In genomic region chr2:230418341-230419016, GRCh38 we compare ENCODE assay signal across 9 cellular contexts. TPM values are rescaled to one million over a fixed set of nuclear protein-coding genes. Genes with fewer than 3 reads are reported as not detected.
A peak's percentile ranks its signal among the peaks of the same experiment; 100 is the strongest.
DNase-seq lines count a peak whose midpoint lies in the region; ATAC-seq and TF ChIP-seq lines count a peak whose summit lies in the region.
"Had no signal": no experiment of that assay in that cellular context is flagged by ENCODE, and none has a peak within 500 bp of the region (broad histone marks: within the 10 kb centered on the region; RNA-seq: fewer than 3 reads in every experiment).

No MANE protein-coding gene starts in this region.

- no peak for TF ChIP-seq CTCF in right atrium auricular region (IDR thresholded peaks at IDR 0.05)

- H3K27me3 Mint-ChIP-seq in activated naive CD4-positive, alpha-beta T cell treated with anti-CD3 and anti-CD28 coated beads, Interleukin-2, amount 50 U/mL, for 24 hours = no peaks in the 10 kb centered on the region
- H3K27me3 Mint-ChIP-seq in activated T-helper 1 cell treated with anti-CD3 and anti-CD28 coated beads, Interleukin-12 subunit alpha, Interleukin-12 subunit beta, Interleukin-2, Interleukin-4 antibody, amounts not matched to agents 30 ng/mL and 10 ng/mL and 1 ng/mL, durations not matched to agents 14 hours and 24 hours and 36 hours (ENCODE audit: insufficient read depth) = no peaks in the 10 kb centered on the region

- no peaks in the 10 kb centered on the region for H3K27me3 ChIP-seq in right atrium auricular region

- ATAC-seq in HG03342 (IDR thresholded peaks at IDR 0.05; ENCODE audit: unreplicated experiment) (no peak), GM21737 (IDR thresholded peaks at IDR 0.05; ENCODE audit: unreplicated experiment) (no peak)

- peaks cover 0 to 54% of the 10 kb centered on the region in 2 donors for H3K4me1 ChIP-seq in right atrium auricular region
- H3K4me1 ChIP-seq in urinary bladder (ENCODE audit: insufficient read depth) = peaks cover 1% of the 10 kb centered on the region

- H3K9me3 Mint-ChIP-seq in activated naive CD4-positive, alpha-beta T cell treated with anti-CD3 and anti-CD28 coated beads, Interleukin-2, amount 50 U/mL, for 24 hours = no peaks in the 10 kb centered on the region
- H3K9me3 Mint-ChIP-seq in activated T-helper 1 cell treated with anti-CD3 and anti-CD28 coated beads, Interleukin-12 subunit alpha, Interleukin-12 subunit beta, Interleukin-2, Interleukin-4 antibody, amounts not matched to agents 30 ng/mL and 10 ng/mL and 1 ng/mL, durations not matched to agents 14 hours and 24 hours and 36 hours = no peaks in the 10 kb centered on the region

- peak overlapping the region; percentile 97 for H3K4me3 Mint-ChIP-seq in activated naive CD4-positive, alpha-beta T cell treated with anti-CD3 and anti-CD28 coated beads, Interleukin-2, amount 50 U/mL, for 24 hours
- peak overlapping the region; percentile 97 for H3K4me3 Mint-ChIP-seq in activated T-helper 1 cell treated with anti-CD3 and anti-CD28 coated beads, Interleukin-12 subunit alpha, Interleukin-12 subunit beta, Interleukin-2, Interleukin-4 antibody, amounts not matched to agents 30 ng/mL and 10 ng/mL and 1 ng/mL, durations not matched to agents 14 hours and 24 hours and 36 hours

- H3K27ac Mint-ChIP-seq in activated naive CD4-positive, alpha-beta T cell treated with anti-CD3 and anti-CD28 coated beads, Interleukin-2, amount 50 U/mL, for 24 hours = peak overlapping the region; percentile 92
- H3K27ac Mint-ChIP-seq in activated T-helper 1 cell treated with anti-CD3 and anti-CD28 coated beads, Interleukin-12 subunit alpha, Interleukin-12 subunit beta, Interleukin-2, Interleukin-4 antibody, amounts not matched to agents 30 ng/mL and 10 ng/mL and 1 ng/mL, durations not matched to agents 14 hours and 24 hours and 36 hours = peak overlapping the region; percentile 87

- peaks cover 84% of the 10 kb centered on the region for H3K4me1 Mint-ChIP-seq in activated naive CD4-positive, alpha-beta T cell treated with anti-CD3 and anti-CD28 coated beads, Interleukin-2, amount 50 U/mL, for 24 hours
- peaks cover 87% of the 10 kb centered on the region for H3K4me1 Mint-ChIP-seq in activated T-helper 1 cell treated with anti-CD3 and anti-CD28 coated beads, Interleukin-12 subunit alpha, Interleukin-12 subunit beta, Interleukin-2, Interleukin-4 antibody, amounts not matched to agents 30 ng/mL and 10 ng/mL and 1 ng/mL, durations not matched to agents 14 hours and 24 hours and 36 hours (ENCODE audit: low read depth)

- 58% methylated on average over 9 of the region's 9 CpGs for WGBS in urinary bladder

- DNase-seq in activated naive CD4-positive, alpha-beta T cell treated with Interleukin-2 at 50 U/mL for 16 hours = no peak
- no peak for DNase-seq in activated T-helper 1 cell treated with anti-CD3 and anti-CD28 coated beads, Interleukin-12 subunit alpha, Interleukin-12 subunit beta, Interleukin-2, Interleukin-4 antibody, amounts not matched to agents 30 ng/mL and 10 ng/mL and 1 ng/mL, durations not matched to agents 14 hours and 24 hours and 36 hours (ENCODE audit: low spot score)
- DNase-seq in right atrium auricular region (ENCODE audit: low spot score) = no peak
- no peak for DNase-seq in NCI-H2107 (lab: John Stamatoyannopoulos, UW)
- DNase-seq: DMS79 had no signal

- H3K27ac ChIP-seq in right atrium auricular region (peak overlapping the region; percentile 47 to 90), urinary bladder (ENCODE audit: low read depth) (no peak overlapping the region)

- peaks cover 26% of the 10 kb centered on the region for H3K36me3 Mint-ChIP-seq in activated naive CD4-positive, alpha-beta T cell treated with anti-CD3 and anti-CD28 coated beads, Interleukin-2, amount 50 U/mL, for 24 hours
- peaks cover 48% of the 10 kb centered on the region for H3K36me3 Mint-ChIP-seq in activated T-helper 1 cell treated with anti-CD3 and anti-CD28 coated beads, Interleukin-12 subunit alpha, Interleukin-12 subunit beta, Interleukin-2, Interleukin-4 antibody, amounts not matched to agents 30 ng/mL and 10 ng/mL and 1 ng/mL, durations not matched to agents 14 hours and 24 hours and 36 hours (ENCODE audit: low read depth)

- peak overlapping the region; percentile 50 to 58 for H3K4me3 ChIP-seq in right atrium auricular region
- H3K4me3 ChIP-seq in urinary bladder (ENCODE audit: low read depth, low read length) = peak overlapping the region; percentile 26

- no peaks in the 10 kb centered on the region for H3K9me3 ChIP-seq in right atrium auricular region

- no peaks in the 10 kb centered on the region for H3K36me3 ChIP-seq in right atrium auricular region
- no peaks in the 10 kb centered on the region for H3K36me3 ChIP-seq in urinary bladder (ENCODE audit: insufficient read depth)

- intact Hi-C loops in activated T-helper 1 cell treated with anti-CD3 and anti-CD28 coated beads, Interleukin-12 subunit alpha, Interleukin-12 subunit beta, Interleukin-2, Interleukin-4 antibody, amounts not matched to agents 30 ng/mL and 10 ng/mL and 1 ng/mL, durations not matched to agents 14 hours and 24 hours and 36 hours (cut with micrococcal nuclease) = loop anchor here (5.0 kb wide), 1 partner anchor 379 kb away; no protein-coding TSS in a partner anchor

RNA-seq across cellular contexts. Expression of gene SP100, which starts 2.5 kb away (rescaled TPM):
- total RNA-seq in activated T-helper 1 cell treated with anti-CD3 and anti-CD28 coated beads, Interleukin-12 subunit alpha, Interleukin-12 subunit beta, Interleukin-2, Interleukin-4 antibody, amounts not matched to agents 30 ng/mL and 10 ng/mL and 1 ng/mL, durations not matched to agents 14 hours and 24 hours and 36 hours = 161 and 171 TPM in 2 replicates
- total RNA-seq in right atrium auricular region (10 to 100 TPM; 66.5 to 80.1 TPM), urinary bladder (82.3 TPM)
- 51.9 TPM for polyA plus RNA-seq in urinary bladder
